ENCODE assay signal across 15 cellular contexts in the genomic region with DNA sequence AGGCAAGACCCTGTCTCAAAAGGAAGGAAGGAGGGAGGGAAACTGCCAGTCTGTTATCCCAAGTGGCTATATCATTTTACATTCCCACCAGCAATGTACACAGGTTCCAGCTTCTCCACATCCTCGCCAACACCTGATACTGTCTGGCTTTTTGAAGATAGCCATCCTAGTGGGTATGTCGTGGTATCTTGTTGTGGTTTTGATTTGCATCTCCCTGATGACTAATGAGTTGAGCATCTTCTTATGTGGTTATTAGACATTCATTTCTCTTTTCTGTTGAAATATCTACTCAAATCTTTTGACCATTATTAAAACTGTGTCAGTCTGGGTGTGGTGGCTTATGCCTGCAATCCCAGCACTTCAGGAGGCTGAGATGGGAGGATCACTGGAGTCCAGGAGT. TPM values are rescaled to one million over a fixed set of nuclear protein-coding genes. Genes with fewer than 3 reads are reported as not detected.
DNase-seq lines count a peak whose midpoint lies in the region; ATAC-seq and TF ChIP-seq lines count a peak whose summit lies in the region.
"Had no signal": no experiment of that assay in that cellular context is flagged by ENCODE, and none has a peak within 500 bp of the region (broad histone marks: within the 10 kb centered on the region; RNA-seq: fewer than 3 reads in every experiment).

No MANE protein-coding gene starts in this region.

- no peak overlapping the region for H3K27ac ChIP-seq in dorsolateral prefrontal cortex
- H3K27ac ChIP-seq: HL-60, stomach had no signal

- peak; percentile 11 for DNase-seq in AG09309 (ENCODE audit: low read depth)
- peak; percentile 75 for DNase-seq in LHCN-M2 (ENCODE audit: low read depth)
- peak; percentile 7 to 66 for DNase-seq in cardiac fibroblast (ENCODE audit: low read depth in 2 of 2)
- no peak for DNase-seq in effector CD8-positive, alpha-beta T cell (lab: John Stamatoyannopoulos, UW)
- DNase-seq in NK-92 treated with Interleukin-12 subunit alpha and Interleukin-12 subunit beta, amount 100 ng/mL, for 24 hours (lab: John Stamatoyannopoulos, UW): no peak
- no peak for DNase-seq in posterior vena cava (ENCODE audit: low spot score)
- DNase-seq in dorsolateral prefrontal cortex: no peak
- DNase-seq: activated T-cell treated with anti-CD3 and anti-CD28 coated beads, Interleukin-2, amount 50 U/mL, for 72 hours; AML-193; mesendoderm; stomach; T-helper 1 cell had no signal

- no peaks in the 10 kb centered on the region for H3K27me3 ChIP-seq in dorsolateral prefrontal cortex
- H3K27me3 ChIP-seq: stomach had no signal

- H3K4me3 ChIP-seq in AG09309 (ENCODE audit: control insufficient read depth, low read depth, low read length) (no peak overlapping the region), cardiac fibroblast (replicated peaks in 1 of 2; ENCODE audit: low read depth in 2 of 2, low read length in 2 of 2) (no peak overlapping the region), dorsolateral prefrontal cortex (no peak overlapping the region)
- H3K4me3 ChIP-seq: smooth muscle cell, stomach had no signal

- TF ChIP-seq CTCF in AG09309 (IDR thresholded peaks at IDR 0.05; ENCODE audit: control insufficient read depth, insufficient read depth, low read depth, low read length, missing control alignments) (no peak), cardiac fibroblast (IDR thresholded peaks at IDR 0.05; ENCODE audit: low read depth, low read length) (no peak), dorsolateral prefrontal cortex (IDR thresholded peaks at IDR 0.05 in 54 of 56, conservative IDR thresholded peaks at IDR 0.05 in 2 of 56; ENCODE audit: low read depth in 1 of 56, partially characterized antibody in 56 of 56) (no peak)

- intact Hi-C loops in posterior vena cava (cut with DNase I): no loop called here
- intact Hi-C loops in dorsolateral prefrontal cortex (cut with DNase I): loop anchor here in 1 of 2 donors (5.0 kb wide), 1 partner anchor 33 kb away; no protein-coding TSS in a partner anchor

- ATAC-seq in GM21390 (IDR thresholded peaks at IDR 0.05; ENCODE audit: unreplicated experiment): peak; percentile 52
- ATAC-seq: activated T-cell treated with anti-CD3 and anti-CD28 coated beads, Interleukin-2, amount 50 U/mL, for 72 hours had no signal

RNA-seq across cellular contexts. Expression of a gene that starts 47.9 kb away (rescaled TPM):
- total RNA-seq in LHCN-M2 (2014; rRNA removed) (13.6 and 19.0 TPM in 2 replicates), posterior vena cava (10 to 100 TPM; 79.3 to 84.6 TPM), dorsolateral prefrontal cortex (100 to 1,000 TPM in 119 of 120 experiments, 10 to 100 TPM in 1; 96.8 to 200 (median 147) TPM)
- 12.6 TPM for polyA plus RNA-seq in LHCN-M2 (2012)

Comparison
In these comparisons a context has a peak if more than half of its experiments do, and no peak if none do; other contexts are left out.
1. DNase-seq: peak in AG09309 (single experiment), LHCN-M2 (single experiment) and cardiac fibroblast (2 of 2); none in effector CD8-positive, alpha-beta T cell (single experiment), NK-92 treated with Interleukin-12 subunit alpha and Interleukin-12 subunit beta, amount 100 ng/mL, for 24 hours (single experiment), posterior vena cava (single experiment) and dorsolateral prefrontal cortex (0 of 10).